8 cellular contexts compared by ENCODE assay signal in genomic region chr6:124961784-124962611, GRCh38.
DNase-seq lines count a peak whose midpoint lies in the region; ATAC-seq and TF ChIP-seq lines count a peak whose summit lies in the region.

RNF217 (plus strand) TSS chr6:124962437; CDS start chr6:124962545, 108 bp downstream.

- H3K27ac ChIP-seq in RWPE1 (peak within 1 kb of the TSS; percentile 97), skin epidermis (peak within 1 kb of the TSS; percentile 86 to 98 (median 95))

- peak within 1 kb of the TSS; percentile 52 to 86 (median 73) for H3K4me3 ChIP-seq in skin epidermis

- DNase-seq in DMS114 treated with DMSO at 0.1 percent for 48 hours (lab: John Stamatoyannopoulos, UW; ENCODE audit: unreplicated experiment): peak; percentile 4
- peak; percentile 56 for DNase-seq in HCEC 1CT
- peak; percentile 44 for DNase-seq in RWPE1 (ENCODE audit: low spot score)
- DNase-seq in dedifferentiated amniotic fluid mesenchymal stem cell (ENCODE audit: extremely low spot score): peak; percentile 46
- peak; percentile 56 for DNase-seq in kidney glomerular epithelial cell (lab: John Stamatoyannopoulos, UW)
- no peak for DNase-seq in GOT3 (lab: John Stamatoyannopoulos, UW)

- no peak for ATAC-seq in GM18520 (IDR thresholded peaks at IDR 0.05; ENCODE audit: unreplicated experiment)

- TF ChIP-seq CTCF in RWPE1 (conservative IDR thresholded peaks at IDR 0.05; ENCODE audit: low read depth): no peak

- POLR2A ChIA-PET in RWPE1 (lab: Yijun Ruan, JAX; ENCODE audit: low non-redundant PET): interaction anchor here (1.0 kb wide), 1 partner anchor 84 kb away, joined by 4 read pairs; no protein-coding TSS in a partner anchor

- CTCF ChIA-PET in RWPE1 (lab: Yijun Ruan, JAX): interaction anchor here (0.6 to 1.5 kb wide), 3 partner anchors 91 to 192 kb away, joined by 3 to 5 read pairs (median 4); partner anchors contain the start of gene TPD52L1
